In the genomic region with DNA sequence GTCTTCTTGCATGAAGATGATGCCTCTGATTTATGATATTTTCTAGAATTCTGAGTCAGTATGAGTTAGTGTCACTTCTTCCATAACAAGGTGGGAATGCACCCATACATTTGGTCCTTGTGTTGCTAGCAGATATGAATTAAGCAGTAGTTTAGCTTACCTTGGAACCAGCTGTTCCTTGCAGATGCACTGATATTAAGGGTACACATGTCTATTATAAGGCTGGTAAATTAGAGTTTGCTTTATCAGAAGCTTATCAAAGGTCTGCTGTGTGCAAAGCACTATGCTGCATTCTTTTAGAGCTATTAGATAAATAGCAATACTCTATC, we compare ENCODE assay signal across 20 cellular contexts.
"Had no signal": no experiment of that assay in that cellular context is flagged by ENCODE, and none has a peak within 500 bp of the region (broad histone marks: within the 10 kb centered on the region; RNA-seq: fewer than 3 reads in every experiment).

No MANE protein-coding gene starts in this region.

- H3K36me3 Mint-ChIP-seq: mesothelial cell of epicardium had no signal

- H3K9me3 Mint-ChIP-seq: activated naive CD4-positive, alpha-beta T cell treated with anti-CD3 and anti-CD28 coated beads for 36 hours; mesothelial cell of epicardium; nephron; stimulated activated naive CD8-positive, alpha-beta T cell treated with anti-CD3 and anti-CD28 coated beads, Interleukin-15, Interleukin-2, amounts not matched to agents 100 ng/mL and 50 ng/mL, for 24 hours had no signal

- H3K27ac ChIP-seq: esophagus muscularis mucosa, gastroesophageal sphincter had no signal

- H3K27ac Mint-ChIP-seq: activated naive CD4-positive, alpha-beta T cell treated with anti-CD3 and anti-CD28 coated beads for 36 hours had no signal

- FAIRE-seq: bronchial epithelial cell had no signal

- H3K27me3 ChIP-seq: esophagus muscularis mucosa, gastroesophageal sphincter, heart left ventricle, left lung had no signal

- ATAC-seq: gastroesophageal sphincter, left lung, SK-N-SH treated with all-trans-retinoic acid at 6 μM for 48 hours had no signal

- H3K4me3 ChIP-seq: esophagus muscularis mucosa, gastroesophageal sphincter, heart left ventricle, left lung had no signal

- H3K4me3 Mint-ChIP-seq: activated naive CD4-positive, alpha-beta T cell treated with anti-CD3 and anti-CD28 coated beads for 36 hours; mesothelial cell of epicardium; nephron; stimulated activated naive CD8-positive, alpha-beta T cell treated with anti-CD3 and anti-CD28 coated beads, Interleukin-15, Interleukin-2, amounts not matched to agents 100 ng/mL and 50 ng/mL, for 24 hours had no signal

- DNase-seq: activated CD4-positive, alpha-beta T cell treated with anti-CD3 and anti-CD28 coated beads for 4 hours; activated CD8-positive, alpha-beta memory T cell treated with anti-CD3 and anti-CD28 coated beads for 24 hours; activated CD8-positive, alpha-beta memory T cell treated with anti-CD3 and anti-CD28 coated beads, Interleukin-2, amount 50 U/mL, for 48 hours; activated naive CD4-positive, alpha-beta T cell treated with anti-CD3 and anti-CD28 coated beads for 36 hours; effector memory CD4-positive, alpha-beta T cell; left lung; posterior cingulate gyrus; retina; stimulated activated CD4-positive, alpha-beta T cell treated with anti-CD3 and anti-CD28 coated beads, Interleukin-2, amount 100 ng/mL, for 24 hours; T-helper 1 cell; T1000; trophoblast cell had no signal

- H3K36me3 ChIP-seq: esophagus muscularis mucosa, gastroesophageal sphincter, heart left ventricle, left lung had no signal

- H3K9me3 ChIP-seq: esophagus muscularis mucosa, gastroesophageal sphincter, heart left ventricle, left lung had no signal

- H3K27me3 Mint-ChIP-seq: stimulated activated naive CD8-positive, alpha-beta T cell treated with anti-CD3 and anti-CD28 coated beads, Interleukin-15, Interleukin-2, amounts not matched to agents 100 ng/mL and 50 ng/mL, for 24 hours had no signal
